9 cellular contexts compared by ENCODE assay signal in the genomic region with DNA sequence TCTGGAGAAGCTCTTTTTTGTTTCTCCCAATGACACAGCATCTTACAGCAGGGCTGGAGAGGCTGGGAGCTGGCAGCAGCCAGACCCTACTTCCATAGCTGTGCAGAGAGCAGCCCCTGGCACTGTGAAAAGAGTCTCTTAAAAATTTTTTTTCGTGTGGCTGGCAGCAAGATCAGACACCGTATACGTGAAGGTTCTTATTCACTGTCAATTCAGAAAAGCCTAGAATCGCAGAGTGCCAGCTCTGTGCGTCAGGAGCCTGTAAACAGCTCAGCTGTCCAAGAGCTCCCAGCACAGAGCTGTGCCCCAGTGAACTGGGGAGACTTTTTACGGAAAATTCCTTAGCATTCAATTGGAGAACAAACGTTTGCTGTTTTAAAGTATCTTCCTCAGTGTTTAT. TPM values are rescaled to one million over a fixed set of nuclear protein-coding genes. Genes with fewer than 3 reads are reported as not detected.
A peak's percentile ranks its signal among the peaks of the same experiment; 100 is the strongest.
DNase-seq lines count a peak whose midpoint lies in the region; ATAC-seq and TF ChIP-seq lines count a peak whose summit lies in the region.
"Had no signal": no experiment of that assay in that cellular context is flagged by ENCODE, and none has a peak within 500 bp of the region (broad histone marks: within the 10 kb centered on the region; RNA-seq: fewer than 3 reads in every experiment).

No MANE protein-coding gene starts in this region.

- no peak for ATAC-seq in GM21723 (IDR thresholded peaks at IDR 0.05; ENCODE audit: unreplicated experiment)

- H3K9me3 Mint-ChIP-seq in osteocyte (ENCODE audit: unreplicated experiment) = no peaks in the 10 kb centered on the region

- CTCF ChIA-PET in SK-N-SH (lab: Yijun Ruan, JAX) = interaction anchor here (1.0 to 2.3 kb wide), 2 partner anchors 29 to 49 kb away, joined by 3 to 11 read pairs; no protein-coding TSS in a partner anchor

- H3K27ac Mint-ChIP-seq in osteocyte (ENCODE audit: unreplicated experiment) = peak overlapping the region; percentile 90

- no peaks in the 10 kb centered on the region for H3K9me2 ChIP-seq in SK-N-SH

- POLR2A ChIA-PET in SK-N-SH (lab: Yijun Ruan, JAX) = no interaction called here

- peaks cover 4% of the 10 kb centered on the region for H3K36me3 Mint-ChIP-seq in osteocyte (ENCODE audit: unreplicated experiment)

- peaks cover 0 to 5% of the 10 kb centered on the region in 2 experiments for H3K36me3 ChIP-seq in SK-N-SH (replicated peaks in 1 of 2; ENCODE audit: control insufficient read depth in 1 of 2, insufficient read depth in 2 of 2, low read length in 1 of 2)

- no peak overlapping the region for H2AFZ ChIP-seq in SK-N-SH (ENCODE audit: low read depth)

- peak; percentile 63 for DNase-seq in Ammon's horn (ENCODE audit: low spot score)
- DNase-seq in SK-N-SH = no peak
- peak; percentile 73 for DNase-seq in globus pallidus (ENCODE audit: low spot score)
- DNase-seq in osteocyte (ENCODE audit: extremely low spot score, unreplicated experiment) = no peak
- no peak for DNase-seq in NCI-H82 treated with DMSO at 0.1 percent for 48 hours (lab: John Stamatoyannopoulos, UW; ENCODE audit: unreplicated experiment)
- no peak for DNase-seq in NCI-H2107 treated with DMSO at 0.1 percent for 48 hours (lab: John Stamatoyannopoulos, UW; ENCODE audit: unreplicated experiment)
- no peak for DNase-seq in cerebellar nuclear complex (lab: John Stamatoyannopoulos, UW)
- DNase-seq: activated naive CD4-positive, alpha-beta T cell treated with anti-CD3 and anti-CD28 coated beads, Interleukin-2, amount 50 U/mL, for 16 hours had no signal

- H3K4me1 ChIP-seq in SK-N-SH (ENCODE audit: control insufficient read depth in 1 of 2, insufficient read depth in 2 of 2, low read depth in 1 of 2, low read length in 1 of 2) = peaks cover 18 to 54% of the 10 kb centered on the region in 2 experiments

- H3K4me2 ChIP-seq in SK-N-SH = peak overlapping the region; percentile 75

- H3K27ac ChIP-seq in SK-N-SH (ENCODE audit: low read depth in 2 of 2, low read length in 1 of 2) = peak overlapping the region in 1 of 2 experiments; percentile 95; a peak in 2 of 4 replicates

- H3K9ac ChIP-seq in SK-N-SH = peak overlapping the region; percentile 8; the same call in 1 of the 2 replicates

- peaks cover 34% of the 10 kb centered on the region for H3F3A ChIP-seq in SK-N-SH (replicated peaks; ENCODE audit: insufficient read depth)

- TF ChIP-seq RAD21 in SK-N-SH (IDR thresholded peaks at IDR 0.05; ENCODE audit: low read length) = no peak

- no peaks in the 10 kb centered on the region for H3K27me3 ChIP-seq in SK-N-SH (ENCODE audit: insufficient read depth)

- H3K79me2 ChIP-seq in SK-N-SH (ENCODE audit: insufficient read depth) = peaks cover 94% of the 10 kb centered on the region

- peaks cover 81% of the 10 kb centered on the region for H3K4me1 Mint-ChIP-seq in osteocyte (ENCODE audit: unreplicated experiment)

- no peaks in the 10 kb centered on the region for H3K9me3 ChIP-seq in SK-N-SH

- TF ChIP-seq CTCF in SK-N-SH (IDR thresholded peaks at IDR 0.05) (no peak), osteocyte (IDR thresholded peaks at IDR 0.05) (no peak)

- H3K4me3 ChIP-seq in SK-N-SH (ENCODE audit: low read depth in 2 of 2, low read length in 1 of 2) = peak overlapping the region in 1 of 2 experiments; percentile 28; a peak in 1 of 4 replicates

- H3K4me3 Mint-ChIP-seq in osteocyte (ENCODE audit: unreplicated experiment) = no peak overlapping the region

- 30% methylated on average over 7 of the region's 7 CpGs for WGBS in SK-N-SH (ENCODE audit: low lambda C conversion rate)

- H4K20me1 ChIP-seq in SK-N-SH (ENCODE audit: insufficient read depth) = peaks cover 18% of the 10 kb centered on the region; the same call in 1 of the 2 replicates

- no peaks in the 10 kb centered on the region for H3K27me3 Mint-ChIP-seq in osteocyte (ENCODE audit: unreplicated experiment)

- no peak for TF ChIP-seq EP300 in SK-N-SH (IDR thresholded peaks at IDR 0.05; ENCODE audit: borderline replicate concordance in 1 of 2, low read depth in 1 of 2, low read length in 1 of 2)

TF ChIP-seq in SK-N-SH, 30 proteins besides CTCF, POLR2A, EP300 and RAD21:
- TF ChIP-seq ELF1 (IDR thresholded peaks at IDR 0.05) = no peak

RNA-seq across cellular contexts. Expression of gene BAG3, which starts 6.5 kb away (rescaled TPM):
- polyA plus RNA-seq in SK-N-SH (2012; rRNA removed) = 3.8 and 9.2 TPM in 2 replicates
- 7.9 and 8.2 TPM in 2 replicates for polyA plus RNA-seq in SK-N-SH (2012; cell fraction: cytosol; rRNA removed)
- polyA plus RNA-seq in SK-N-SH (2012; cell fraction: nucleus; rRNA removed) = 14.0 and 16.0 TPM in 2 replicates
- 40.1 and 41.0 TPM in 2 replicates for total RNA-seq in osteocyte

Comparison
In these comparisons a context has a peak if more than half of its experiments do, and no peak if none do; other contexts are left out.
1. DNase-seq: peak in Ammon's horn (single experiment) and globus pallidus (single experiment); none in SK-N-SH (single experiment), osteocyte (single experiment), NCI-H82 treated with DMSO at 0.1 percent for 48 hours (single experiment), NCI-H2107 treated with DMSO at 0.1 percent for 48 hours (single experiment) and cerebellar nuclear complex (0 of 2).